ENCODE assay signal across 35 cellular contexts in the genomic region with DNA sequence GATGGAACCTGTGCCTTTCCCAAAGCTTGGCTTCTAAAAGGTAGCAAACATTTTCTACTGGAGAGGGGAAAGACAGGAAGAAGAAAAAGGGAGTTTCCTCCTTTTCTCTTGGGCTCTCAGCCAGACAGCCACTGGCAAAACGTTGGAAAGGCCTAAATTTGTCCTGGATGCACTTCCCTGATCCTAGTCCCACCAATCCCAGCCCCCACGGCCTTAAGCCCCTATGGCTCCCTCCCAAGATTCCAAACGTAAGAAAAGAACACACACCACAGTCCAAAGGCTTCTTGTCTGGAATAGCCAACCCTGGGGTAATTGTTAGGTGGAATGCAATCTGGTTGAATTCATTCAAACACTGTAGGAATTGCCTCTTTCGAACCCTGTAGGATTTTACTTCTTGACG. TPM values are rescaled to one million over a fixed set of nuclear protein-coding genes. Genes with fewer than 3 reads are reported as not detected.
"Had no signal": no experiment of that assay in that cellular context is flagged by ENCODE, and none has a peak within 500 bp of the region (broad histone marks: within the 10 kb centered on the region; RNA-seq: fewer than 3 reads in every experiment).

No MANE protein-coding gene starts in this region.

- H3K4me3 ChIP-seq: body of pancreas, esophagus squamous epithelium had no signal

- H3K27ac Mint-ChIP-seq: activated CD4-positive, alpha-beta memory T cell treated with anti-CD3 and anti-CD28 coated beads, Interleukin-2, amount 10 ng/mL, durations not matched to agents 7 days and 5 days; activated CD4-positive, alpha-beta T cell treated with anti-CD3 and anti-CD28 coated beads, Interleukin-2, amount 10 ng/mL, durations not matched to agents 7 days and 5 days; activated naive CD8-positive, alpha-beta T cell; activated T-cell treated with anti-CD3 and anti-CD28 coated beads, Interleukin-2, amount 50 U/mL, for 24 hours; activated T-cell treated with anti-CD3 and anti-CD28 coated beads, Interleukin-2, amount 50 U/mL, for 72 hours; effector memory CD8-positive, alpha-beta T cell; WTC11 had no signal

- H3K9me3 Mint-ChIP-seq: activated CD4-positive, alpha-beta memory T cell treated with anti-CD3 and anti-CD28 coated beads, Interleukin-2, amount 10 ng/mL, durations not matched to agents 7 days and 5 days; activated CD4-positive, alpha-beta T cell treated with anti-CD3 and anti-CD28 coated beads, Interleukin-2, amount 10 ng/mL, durations not matched to agents 7 days and 5 days; activated T-cell treated with anti-CD3 and anti-CD28 coated beads, Interleukin-2, amount 50 U/mL, for 24 hours; activated T-cell treated with anti-CD3 and anti-CD28 coated beads, Interleukin-2, amount 50 U/mL, for 72 hours; effector memory CD8-positive, alpha-beta T cell; WTC11 had no signal

- H3K36me3 ChIP-seq: esophagus squamous epithelium, gastroesophageal sphincter, heart right ventricle had no signal

- ATAC-seq: activated T-cell treated with anti-CD3 and anti-CD28 coated beads, Interleukin-2, amount 50 U/mL, for 72 hours; body of pancreas; effector memory CD8-positive, alpha-beta T cell; gastroesophageal sphincter; heart right ventricle had no signal

- H3K36me3 Mint-ChIP-seq: WTC11 had no signal

- H3K4me3 Mint-ChIP-seq: activated CD4-positive, alpha-beta memory T cell treated with anti-CD3 and anti-CD28 coated beads, Interleukin-2, amount 10 ng/mL, durations not matched to agents 7 days and 5 days; activated CD4-positive, alpha-beta T cell treated with anti-CD3 and anti-CD28 coated beads, Interleukin-2, amount 10 ng/mL, durations not matched to agents 7 days and 5 days; activated T-cell treated with anti-CD3 and anti-CD28 coated beads, Interleukin-2, amount 50 U/mL, for 24 hours had no signal

- H3K9me3 ChIP-seq: body of pancreas, esophagus squamous epithelium, gastroesophageal sphincter, heart right ventricle had no signal

- DNase-seq: activated CD4-positive, alpha-beta memory T cell treated with anti-CD3 and anti-CD28 coated beads, Interleukin-2, amount 10 ng/mL, durations not matched to agents 7 days and 5 days; activated CD4-positive, alpha-beta T cell treated with anti-CD3 and anti-CD28 coated beads for 1 hour; activated CD4-positive, alpha-beta T cell treated with anti-CD3 and anti-CD28 coated beads for 4 hours; activated CD4-positive, alpha-beta T cell treated with anti-CD3 and anti-CD28 coated beads, Interleukin-2, amount 10 ng/mL, durations not matched to agents 7 days and 5 days; activated CD4-positive, alpha-beta T cell treated with anti-CD3 and anti-CD28 coated beads, Interleukin-2, amount 50 U/mL, for 4 hours; activated CD8-positive, alpha-beta memory T cell treated with anti-CD3 and anti-CD28 coated beads, Interleukin-2, amount 50 U/mL, for 48 hours; activated gamma-delta T cell; activated naive CD4-positive, alpha-beta T cell; activated naive CD4-positive, alpha-beta T cell treated with anti-CD3 and anti-CD28 coated beads, Interleukin-2, amount 50 U/mL, for 16 hours; activated T-cell treated with anti-CD3 and anti-CD28 coated beads for 4 hours; activated T-cell treated with anti-CD3 and anti-CD28 coated beads, Interleukin-2, amount 50 U/mL, for 24 hours; activated T-cell treated with anti-CD3 and anti-CD28 coated beads, Interleukin-2, amount 50 U/mL, for 72 hours; amniotic stem cell; anterior cingulate cortex; body of pancreas; caudate nucleus; cortex of kidney; dermis blood vessel endothelial cell; effector CD4-positive, alpha-beta T cell; effector memory CD8-positive, alpha-beta T cell; esophagus squamous epithelium; foreskin melanocyte; heart right ventricle; T-helper 2 cell had no signal

- H3K27ac ChIP-seq: body of pancreas, epithelial cell of prostate, esophagus squamous epithelium, gastroesophageal sphincter, heart right ventricle had no signal

RNA-seq across cellular contexts. Expression of a gene that starts 1.0 kb away (rescaled TPM):
- total RNA-seq: activated CD4-positive, alpha-beta memory T cell treated with anti-CD3 and anti-CD28 coated beads, Interleukin-2, amount 10 ng/mL, durations not matched to agents 7 days and 5 days; activated CD4-positive, alpha-beta T cell treated with anti-CD3 and anti-CD28 coated beads, Interleukin-2, amount 10 ng/mL, durations not matched to agents 7 days and 5 days; activated T-cell treated with anti-CD3 and anti-CD28 coated beads, Interleukin-2, amount 50 U/mL, for 72 hours; chondrocyte; dermis blood vessel endothelial cell; endothelial cell of umbilical vein; esophagus squamous epithelium; fibroblast of lung; fibroblast of villous mesenchyme; gastroesophageal sphincter; glomerular endothelial cell; T-helper 1 cell treated with Interleukin-12 subunit alpha and Interleukin-12 subunit beta and Interleukin-4 antibody, amounts not matched to agents 30 ng/mL and 1 ng/mL, for 36 hours had no signal
- polyA plus RNA-seq: endothelial cell of umbilical vein, esophagus, fibroblast of lung had no signal
